1 cellular context compared by ENCODE assay signal in the genomic region with DNA sequence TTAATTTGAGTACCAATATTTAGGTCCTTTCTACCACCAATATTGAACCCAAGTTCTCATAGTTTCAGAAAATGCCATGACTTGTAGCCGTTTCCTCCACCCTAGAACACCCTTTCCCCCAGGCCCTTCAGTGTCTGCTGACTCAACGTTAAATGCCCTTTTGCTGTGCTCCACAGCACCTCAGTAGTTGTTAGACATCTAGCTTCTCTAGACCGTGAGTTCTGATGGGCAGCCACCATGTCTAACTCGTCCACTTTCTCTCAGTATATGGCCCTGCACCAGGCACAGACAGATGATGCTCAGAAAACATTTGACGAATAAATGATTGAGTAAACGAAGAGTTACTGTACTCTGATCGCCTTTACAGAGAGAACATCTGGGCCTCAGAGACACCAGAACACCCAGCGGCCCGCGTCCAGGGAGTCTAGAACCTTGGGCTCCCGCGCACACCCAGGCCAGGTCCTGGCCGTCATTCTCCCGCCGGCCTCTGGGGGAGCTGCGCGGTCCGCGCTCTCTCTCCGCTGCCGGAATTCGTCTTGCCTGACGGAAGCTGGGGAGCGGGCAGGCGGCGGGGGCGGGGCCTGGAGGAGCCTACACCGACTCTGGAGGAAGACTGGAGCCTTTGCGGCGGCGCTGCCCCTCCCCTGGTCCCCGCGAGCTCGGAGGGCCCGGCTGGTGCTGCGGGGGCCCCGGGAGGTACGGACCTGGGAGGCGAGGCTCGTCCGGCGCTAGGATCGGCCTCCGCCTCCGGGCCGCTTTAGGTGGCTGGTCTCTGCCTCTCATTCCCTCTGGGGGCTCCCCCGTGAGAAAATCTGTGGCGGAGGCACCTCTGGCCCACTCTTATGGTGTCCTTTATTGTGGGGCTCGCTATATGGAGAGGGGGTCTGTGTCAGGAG.
TF ChIP-seq lines count a peak whose summit lies in the region.

A gene (plus strand): TSS at position 582 of the 896 bp plus-strand sequence. CDS start 1,488 bp downstream, outside the sequence.

TF ChIP-seq in WTC11, 78 proteins besides CTCF, POLR2A, EP300 and RAD21 (continued from another document):
- TF ChIP-seq, protein P1, sequence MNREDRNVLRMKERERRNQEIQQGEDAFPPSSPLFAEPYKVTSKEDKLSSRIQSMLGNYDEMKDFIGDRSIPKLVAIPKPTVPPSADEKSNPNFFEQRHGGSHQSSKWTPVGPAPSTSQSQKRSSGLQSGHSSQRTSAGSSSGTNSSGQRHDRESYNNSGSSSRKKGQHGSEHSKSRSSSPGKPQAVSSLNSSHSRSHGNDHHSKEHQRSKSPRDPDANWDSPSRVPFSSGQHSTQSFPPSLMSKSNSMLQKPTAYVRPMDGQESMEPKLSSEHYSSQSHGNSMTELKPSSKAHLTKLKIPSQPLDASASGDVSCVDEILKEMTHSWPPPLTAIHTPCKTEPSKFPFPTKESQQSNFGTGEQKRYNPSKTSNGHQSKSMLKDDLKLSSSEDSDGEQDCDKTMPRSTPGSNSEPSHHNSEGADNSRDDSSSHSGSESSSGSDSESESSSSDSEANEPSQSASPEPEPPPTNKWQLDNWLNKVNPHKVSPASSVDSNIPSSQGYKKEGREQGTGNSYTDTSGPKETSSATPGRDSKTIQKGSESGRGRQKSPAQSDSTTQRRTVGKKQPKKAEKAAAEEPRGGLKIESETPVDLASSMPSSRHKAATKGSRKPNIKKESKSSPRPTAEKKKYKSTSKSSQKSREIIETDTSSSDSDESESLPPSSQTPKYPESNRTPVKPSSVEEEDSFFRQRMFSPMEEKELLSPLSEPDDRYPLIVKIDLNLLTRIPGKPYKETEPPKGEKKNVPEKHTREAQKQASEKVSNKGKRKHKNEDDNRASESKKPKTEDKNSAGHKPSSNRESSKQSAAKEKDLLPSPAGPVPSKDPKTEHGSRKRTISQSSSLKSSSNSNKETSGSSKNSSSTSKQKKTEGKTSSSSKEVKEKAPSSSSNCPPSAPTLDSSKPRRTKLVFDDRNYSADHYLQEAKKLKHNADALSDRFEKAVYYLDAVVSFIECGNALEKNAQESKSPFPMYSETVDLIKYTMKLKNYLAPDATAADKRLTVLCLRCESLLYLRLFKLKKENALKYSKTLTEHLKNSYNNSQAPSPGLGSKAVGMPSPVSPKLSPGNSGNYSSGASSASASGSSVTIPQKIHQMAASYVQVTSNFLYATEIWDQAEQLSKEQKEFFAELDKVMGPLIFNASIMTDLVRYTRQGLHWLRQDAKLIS (CRISPR knock-in tag; IDR thresholded peaks at IDR 0.05; ENCODE audit: borderline replicate concordance): no peak
- 0 out of 2 replicates have a peak, but pooled peaks have one; percentile 18 for TF ChIP-seq SMAD3 (CRISPR knock-in tag; IDR thresholded peaks at IDR 0.05; ENCODE audit: borderline replicate concordance)
- TF ChIP-seq, protein P2, sequence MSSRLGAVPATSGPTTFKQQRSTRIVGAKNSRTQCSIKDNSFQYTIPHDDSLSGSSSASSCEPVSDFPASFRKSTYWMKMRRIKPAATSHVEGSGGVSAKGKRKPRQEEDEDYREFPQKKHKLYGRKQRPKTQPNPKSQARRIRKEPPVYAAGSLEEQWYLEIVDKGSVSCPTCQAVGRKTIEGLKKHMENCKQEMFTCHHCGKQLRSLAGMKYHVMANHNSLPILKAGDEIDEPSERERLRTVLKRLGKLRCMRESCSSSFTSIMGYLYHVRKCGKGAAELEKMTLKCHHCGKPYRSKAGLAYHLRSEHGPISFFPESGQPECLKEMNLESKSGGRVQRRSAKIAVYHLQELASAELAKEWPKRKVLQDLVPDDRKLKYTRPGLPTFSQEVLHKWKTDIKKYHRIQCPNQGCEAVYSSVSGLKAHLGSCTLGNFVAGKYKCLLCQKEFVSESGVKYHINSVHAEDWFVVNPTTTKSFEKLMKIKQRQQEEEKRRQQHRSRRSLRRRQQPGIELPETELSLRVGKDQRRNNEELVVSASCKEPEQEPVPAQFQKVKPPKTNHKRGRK (CRISPR knock-in tag; IDR thresholded peaks at IDR 0.05; ENCODE audit: borderline replicate concordance): no peak
- TF ChIP-seq, protein P3, sequence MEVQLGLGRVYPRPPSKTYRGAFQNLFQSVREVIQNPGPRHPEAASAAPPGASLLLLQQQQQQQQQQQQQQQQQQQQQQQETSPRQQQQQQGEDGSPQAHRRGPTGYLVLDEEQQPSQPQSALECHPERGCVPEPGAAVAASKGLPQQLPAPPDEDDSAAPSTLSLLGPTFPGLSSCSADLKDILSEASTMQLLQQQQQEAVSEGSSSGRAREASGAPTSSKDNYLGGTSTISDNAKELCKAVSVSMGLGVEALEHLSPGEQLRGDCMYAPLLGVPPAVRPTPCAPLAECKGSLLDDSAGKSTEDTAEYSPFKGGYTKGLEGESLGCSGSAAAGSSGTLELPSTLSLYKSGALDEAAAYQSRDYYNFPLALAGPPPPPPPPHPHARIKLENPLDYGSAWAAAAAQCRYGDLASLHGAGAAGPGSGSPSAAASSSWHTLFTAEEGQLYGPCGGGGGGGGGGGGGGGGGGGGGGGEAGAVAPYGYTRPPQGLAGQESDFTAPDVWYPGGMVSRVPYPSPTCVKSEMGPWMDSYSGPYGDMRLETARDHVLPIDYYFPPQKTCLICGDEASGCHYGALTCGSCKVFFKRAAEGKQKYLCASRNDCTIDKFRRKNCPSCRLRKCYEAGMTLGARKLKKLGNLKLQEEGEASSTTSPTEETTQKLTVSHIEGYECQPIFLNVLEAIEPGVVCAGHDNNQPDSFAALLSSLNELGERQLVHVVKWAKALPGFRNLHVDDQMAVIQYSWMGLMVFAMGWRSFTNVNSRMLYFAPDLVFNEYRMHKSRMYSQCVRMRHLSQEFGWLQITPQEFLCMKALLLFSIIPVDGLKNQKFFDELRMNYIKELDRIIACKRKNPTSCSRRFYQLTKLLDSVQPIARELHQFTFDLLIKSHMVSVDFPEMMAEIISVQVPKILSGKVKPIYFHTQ (CRISPR knock-in tag; IDR thresholded peaks at IDR 0.05): no peak
- TF ChIP-seq HMGA2 (CRISPR knock-in tag; IDR thresholded peaks at IDR 0.05): no peak
- TF ChIP-seq ZNF219 (CRISPR knock-in tag; IDR thresholded peaks at IDR 0.05; ENCODE audit: borderline replicate concordance): no peak
- no peak for TF ChIP-seq ZNF232 (CRISPR knock-in tag; IDR thresholded peaks at IDR 0.05)
- TF ChIP-seq TP53 (CRISPR knock-in tag; IDR thresholded peaks at IDR 0.05): no peak
- no peak for TF ChIP-seq RORB (CRISPR knock-in tag; IDR thresholded peaks at IDR 0.05)
- TF ChIP-seq SP1 (CRISPR knock-in tag; conservative IDR thresholded peaks at IDR 0.05): peak; percentile 96
- no peak for TF ChIP-seq ZNF263 (CRISPR knock-in tag; IDR thresholded peaks at IDR 0.05; ENCODE audit: low read depth)
- TF ChIP-seq NR2C2 (CRISPR knock-in tag; IDR thresholded peaks at IDR 0.05): no peak
- no peak; the same call in 1 of the 2 replicates for TF ChIP-seq ZNF317 (CRISPR knock-in tag; IDR thresholded peaks at IDR 0.05; ENCODE audit: borderline replicate concordance, low read depth)
